ENCODE assay signal across 8 cellular contexts in the genomic region with DNA sequence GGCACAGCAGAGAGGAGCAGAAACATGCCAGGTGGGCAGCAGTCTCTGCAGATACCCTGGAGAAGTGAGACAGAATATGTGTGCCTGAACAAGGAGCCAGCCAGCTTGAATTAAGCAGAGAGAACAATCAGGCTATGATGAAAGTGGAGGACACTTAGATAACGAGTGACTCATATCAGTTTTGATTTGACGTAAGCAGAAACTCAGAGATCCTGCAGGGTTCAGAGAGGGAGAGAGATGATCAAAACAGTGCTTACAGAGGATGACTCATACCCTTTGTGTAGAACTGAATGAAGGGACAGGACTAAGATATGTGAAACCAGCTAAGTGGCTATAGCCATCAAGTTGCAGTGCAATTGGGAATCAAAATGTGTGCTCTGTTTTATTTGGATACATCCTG.
A peak's percentile ranks its signal among the peaks of the same experiment; 100 is the strongest.
DNase-seq lines count a peak whose midpoint lies in the region; ATAC-seq and TF ChIP-seq lines count a peak whose summit lies in the region.

No MANE protein-coding gene starts in this region.

- H3K4me1 ChIP-seq in testis (peaks cover 12% of the 10 kb centered on the region), suprapubic skin (no peaks in the 10 kb centered on the region)

- TF ChIP-seq CTCF in choroid plexus epithelial cell (conservative IDR thresholded peaks at IDR 0.05; ENCODE audit: low read depth, low read length) (no peak), testis (IDR thresholded peaks at IDR 0.05) (no peak), suprapubic skin (IDR thresholded peaks at IDR 0.05) (no peak)

- H3K36me3 ChIP-seq in testis (ENCODE audit: low read depth, missing control alignments) = no peaks in the 10 kb centered on the region
- H3K36me3 ChIP-seq in suprapubic skin = no peaks in the 10 kb centered on the region

- H3K27ac ChIP-seq in testis (peak overlapping the region in 1 of 2 donors; percentile 59), suprapubic skin (no peak overlapping the region)

- no peak for TF ChIP-seq EP300 in suprapubic skin (IDR thresholded peaks at IDR 0.05)

- intact Hi-C loops in testis (cut with DNase I; ENCODE audit: low total_unique reads) = no loop called here

- H3K9me3 ChIP-seq in testis (no peaks in the 10 kb centered on the region), suprapubic skin (no peaks in the 10 kb centered on the region)

- no peaks in the 10 kb centered on the region for H3K27me3 ChIP-seq in testis
- no peaks in the 10 kb centered on the region for H3K27me3 ChIP-seq in suprapubic skin

- DNase-seq in DMS153 treated with DMSO at 0.1 percent for 48 hours (lab: John Stamatoyannopoulos, UW; ENCODE audit: unreplicated experiment) (peak; percentile 87), M059J (ENCODE audit: low read depth) (peak; percentile 98), choroid plexus epithelial cell (ENCODE audit: low read depth) (peak; percentile 86), testis (peak; percentile 28), NK-92 (lab: John Stamatoyannopoulos, UW; ENCODE audit: unreplicated experiment) (no peak), NCI-H526 treated with DMSO at 0.1 percent for 48 hours (lab: John Stamatoyannopoulos, UW) (no peak), suprapubic skin (ENCODE audit: low spot score in 2 of 2) (no peak)

- WGBS in testis, 2 donors = 51 to 57% methylated on average over 2 of the region's 2 CpGs
- 44% methylated on average over 2 of the region's 2 CpGs for WGBS in suprapubic skin

- no peak overlapping the region for H3K4me3 ChIP-seq in choroid plexus epithelial cell (ENCODE audit: low read depth, low read length)
- no peak overlapping the region for H3K4me3 ChIP-seq in testis
- no peak overlapping the region for H3K4me3 ChIP-seq in suprapubic skin

- ATAC-seq in GM21526 (IDR thresholded peaks at IDR 0.05; ENCODE audit: low FRiP score, unreplicated experiment) = peak; percentile 72

- TF ChIP-seq POLR2A in testis (IDR thresholded peaks at IDR 0.05) = no peak
- TF ChIP-seq POLR2A in suprapubic skin (IDR thresholded peaks at IDR 0.05) = no peak

Comparison
In these comparisons a context has a peak if more than half of its experiments do, and no peak if none do; other contexts are left out.
1. DNase-seq: peak in DMS153 treated with DMSO at 0.1 percent for 48 hours (single experiment), M059J (single experiment), choroid plexus epithelial cell (single experiment) and testis (single experiment); none in NK-92 (single experiment), NCI-H526 treated with DMSO at 0.1 percent for 48 hours (single experiment) and suprapubic skin (0 of 2).